Comparison of ENCODE assay signal across 17 cellular contexts in the genomic region with DNA sequence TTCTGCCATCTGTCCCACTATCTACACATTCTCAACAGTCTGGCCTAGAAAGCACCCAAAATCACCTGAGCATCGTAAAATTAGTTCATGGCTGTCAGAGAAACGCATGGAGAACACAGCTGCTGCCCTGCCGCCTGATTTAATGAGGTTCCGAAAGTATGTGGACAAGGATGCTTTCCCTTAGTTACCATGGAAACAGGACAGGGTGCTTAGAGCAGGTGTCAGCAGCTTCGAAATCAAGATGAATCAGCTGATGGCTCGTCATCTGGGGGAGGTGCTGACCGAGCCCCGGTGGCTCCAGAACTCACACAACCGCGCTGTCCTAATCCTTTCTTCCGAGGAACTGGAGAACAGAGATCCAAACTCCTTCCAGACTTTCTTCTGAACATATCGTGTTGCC.
DNase-seq lines count a peak whose midpoint lies in the region; ATAC-seq, FAIRE-seq and TF ChIP-seq lines count a peak whose summit lies in the region.
"Had no signal": no experiment of that assay in that cellular context is flagged by ENCODE, and none has a peak within 500 bp of the region (broad histone marks: within the 10 kb centered on the region; RNA-seq: fewer than 3 reads in every experiment).

No MANE protein-coding gene starts in this region.

- H3K27me3 Mint-ChIP-seq in glutamatergic neuron (ENCODE audit: unreplicated experiment) = no peaks in the 10 kb centered on the region

- peaks cover 6% of the 10 kb centered on the region for H3K9me3 Mint-ChIP-seq in glutamatergic neuron (ENCODE audit: unreplicated experiment)
- H3K9me3 Mint-ChIP-seq: stimulated activated naive CD8-positive, alpha-beta T cell treated with anti-CD3 and anti-CD28 coated beads, Interleukin-15, Interleukin-2, amounts not matched to agents 100 ng/mL and 50 ng/mL, for 24 hours; T-helper 2 cell treated with Interferon-gamma antibody and Interleukin-4, amounts not matched to agents 5 μg/mL and 100 μg/mL, for 36 hours had no signal

- TF ChIP-seq CTCF in glutamatergic neuron (IDR thresholded peaks at IDR 0.05; ENCODE audit: partially characterized antibody, unreplicated experiment) = no peak
- TF ChIP-seq CTCF in GM13976 (IDR thresholded peaks at IDR 0.05; ENCODE audit: borderline replicate concordance, control extremely low read depth, extremely low read depth, insufficient read depth, missing control alignments) = no peak

- TF ChIP-seq POLR2A in GM18505 (IDR thresholded peaks at IDR 0.05; ENCODE audit: borderline replicate concordance, extremely low read depth, insufficient read depth, insufficient read length) = no peak

- H3K4me1 Mint-ChIP-seq in glutamatergic neuron (ENCODE audit: low read depth, unreplicated experiment) = peaks cover 16% of the 10 kb centered on the region

- no peak for ATAC-seq in GM18505 (IDR thresholded peaks at IDR 0.05; ENCODE audit: unreplicated experiment)
- no peak for ATAC-seq in GM19035 (IDR thresholded peaks at IDR 0.05; ENCODE audit: unreplicated experiment)
- ATAC-seq: foreskin keratinocyte had no signal

- FAIRE-seq in urothelium cell line (lab: Jason Lieb, UNC) = no peak
- FAIRE-seq: H54 had no signal

- peak overlapping the region; percentile 64 for H3K27ac Mint-ChIP-seq in glutamatergic neuron (ENCODE audit: unreplicated experiment)
- H3K27ac Mint-ChIP-seq: stimulated activated naive CD8-positive, alpha-beta T cell treated with anti-CD3 and anti-CD28 coated beads, Interleukin-15, Interleukin-2, amounts not matched to agents 100 ng/mL and 50 ng/mL, for 24 hours; T-helper 2 cell treated with Interferon-gamma antibody and Interleukin-4, amounts not matched to agents 5 μg/mL and 100 μg/mL, for 36 hours had no signal

- no peaks in the 10 kb centered on the region for H3K36me3 Mint-ChIP-seq in glutamatergic neuron (ENCODE audit: unreplicated experiment)

- no peak overlapping the region for H3K4me3 Mint-ChIP-seq in glutamatergic neuron (ENCODE audit: unreplicated experiment)
- H3K4me3 Mint-ChIP-seq: stimulated activated naive CD8-positive, alpha-beta T cell treated with anti-CD3 and anti-CD28 coated beads, Interleukin-15, Interleukin-2, amounts not matched to agents 100 ng/mL and 50 ng/mL, for 24 hours; T-helper 2 cell treated with Interferon-gamma antibody and Interleukin-4, amounts not matched to agents 5 μg/mL and 100 μg/mL, for 36 hours had no signal

- DNase-seq in SHP77 (lab: John Stamatoyannopoulos, UW) (peak; percentile 2 to 15), SHP77 treated with DMSO at 0.1 percent for 48 hours (lab: John Stamatoyannopoulos, UW) (no peak), NCI-H2227 (lab: John Stamatoyannopoulos, UW; ENCODE audit: unreplicated experiment) (peak; percentile 84), glutamatergic neuron (peak; percentile 32), urothelium cell line (ENCODE audit: low spot score) (no peak), GM13976 (ENCODE audit: low spot score) (no peak)
- DNase-seq: activated CD4-positive, CD25-positive, alpha-beta regulatory T cell treated with anti-CD3 and anti-CD28 coated beads, Interleukin-2, amount 50 U/mL, for 72 hours; foreskin keratinocyte; Kasumi-1; NCI-H2029 treated with DMSO at 0.1 percent for 48 hours; SIG-M5; upper lobe of left lung had no signal

- in situ Hi-C loops in GM13976 (cut with MboI; ENCODE audit: low sequenced_read_pairs, unreplicated experiment) = no loop called here

Comparison
In these comparisons a context has a peak if more than half of its experiments do, and no peak if none do; other contexts are left out.
1. DNase-seq: peak in SHP77 (2 of 2), NCI-H2227 (single experiment) and glutamatergic neuron (single experiment); none in SHP77 treated with DMSO at 0.1 percent for 48 hours (single experiment), urothelium cell line (single experiment) and GM13976 (single experiment).